Comparison of ENCODE assay signal across 16 cellular contexts in genomic region chr7:21753071-21753470, GRCh38.
DNase-seq lines count a peak whose midpoint lies in the region; ATAC-seq, FAIRE-seq and TF ChIP-seq lines count a peak whose summit lies in the region.
"Had no signal": no experiment of that assay in that cellular context is flagged by ENCODE, and none has a peak within 500 bp of the region (broad histone marks: within the 10 kb centered on the region; RNA-seq: fewer than 3 reads in every experiment).

No MANE protein-coding gene starts in this region.

- no peak overlapping the region for H3K4ac ChIP-seq in H1 (replicated peaks; ENCODE audit: insufficient read length, low read depth, low read length)

- H2BK20ac ChIP-seq in H1 (ENCODE audit: low read length): no peak overlapping the region

- peak; percentile 19 for FAIRE-seq in H1 (lab: Jason Lieb, UNC)
- FAIRE-seq: GM12891, GM19239, K562 had no signal

- H2BK12ac ChIP-seq in H1 (ENCODE audit: low read depth, low read length): no peak overlapping the region

- H3K9ac ChIP-seq in HCT116 (ENCODE audit: low read length): no peak overlapping the region
- no peak overlapping the region for H3K9ac ChIP-seq in H1 (replicated peaks in 1 of 4; ENCODE audit: extremely low read depth in 1 of 4, low read depth in 3 of 4, low read length in 3 of 4)

- no peak overlapping the region for H4K8ac ChIP-seq in H1 (ENCODE audit: extremely low read depth, insufficient read depth, low read length)

- H3K9me3 ChIP-seq in HCT116 (ENCODE audit: control insufficient read depth in 1 of 2, insufficient read depth in 1 of 2, low read depth in 1 of 2, low read length in 2 of 2) (no peaks in the 10 kb centered on the region), H1 (ENCODE audit: insufficient read depth in 2 of 2, low read depth in 1 of 2, low read length in 1 of 2) (no peaks in the 10 kb centered on the region)

- H3K4me2 ChIP-seq in GM23338 (no peak overlapping the region), HCT116 (ENCODE audit: low read length) (no peak overlapping the region), H1 (ENCODE audit: insufficient read depth in 1 of 2, low read depth in 2 of 2, low read length in 2 of 2) (no peak overlapping the region)

- H3K4me1 ChIP-seq in GM23338 (ENCODE audit: insufficient read depth) (peaks cover 44% of the 10 kb centered on the region), HCT116 (ENCODE audit: control insufficient read depth in 1 of 2, insufficient read depth in 2 of 2, low read length in 2 of 2) (no peaks in the 10 kb centered on the region), H1 (replicated peaks in 1 of 4; ENCODE audit: control insufficient read depth in 3 of 4, insufficient read depth in 4 of 4, low read length in 3 of 4) (peaks cover 0 to 18% (median 9%) of the 10 kb centered on the region in 4 experiments; a peak in 4 of 7 replicates)

- H3K27ac Mint-ChIP-seq in GM23338: no peak overlapping the region
- H3K27ac Mint-ChIP-seq: CD4-positive, alpha-beta T cell had no signal

- intact Hi-C loops in HCT116 (cut with micrococcal nuclease) (no loop called here), posterior vena cava (cut with DNase I) (no loop called here)

- BruUV-seq in HCT116 (replicated peaks; lab: Mats Ljungman, UMichigan): no TSS peak

- TF ChIP-seq EP300 in H1 (IDR thresholded peaks at IDR 0.05; ENCODE audit: borderline replicate concordance in 1 of 2, low read depth in 2 of 2, low read length in 2 of 2): no peak

- H3K9me3 Mint-ChIP-seq in GM23338: no peaks in the 10 kb centered on the region
- H3K9me3 Mint-ChIP-seq: CD4-positive, alpha-beta T cell had no signal

- H3K27me3 Mint-ChIP-seq in GM23338 (ENCODE audit: insufficient read depth, low read depth, poor library complexity): peaks cover 3% of the 10 kb centered on the region

- peaks cover 34% of the 10 kb centered on the region for H3K4me1 Mint-ChIP-seq in GM23338

- no peaks in the 10 kb centered on the region for H3K79me2 ChIP-seq in GM23338 (replicated peaks; ENCODE audit: insufficient read depth)
- H3K79me2 ChIP-seq in HCT116 (ENCODE audit: insufficient read depth, low read length): no peaks in the 10 kb centered on the region
- no peaks in the 10 kb centered on the region for H3K79me2 ChIP-seq in H1 (ENCODE audit: control insufficient read depth in 1 of 2, insufficient read depth in 2 of 2, low read length in 2 of 2)

- no peak overlapping the region for H2AK5ac ChIP-seq in H1 (ENCODE audit: low read depth, low read length)

- no peak overlapping the region for H3K4me3 Mint-ChIP-seq in GM23338
- H3K4me3 Mint-ChIP-seq: CD4-positive, alpha-beta T cell had no signal

- H3K23ac ChIP-seq in H1 (ENCODE audit: insufficient read length): no peak overlapping the region

- H3K56ac ChIP-seq in H1 (replicated peaks; ENCODE audit: insufficient read length, low read depth, low read length): no peak overlapping the region

- H3K79me1 ChIP-seq in H1 (ENCODE audit: low read depth, low read length): no peaks in the 10 kb centered on the region

- no peak overlapping the region for H2AFZ ChIP-seq in GM23338
- no peak overlapping the region for H2AFZ ChIP-seq in HCT116 (ENCODE audit: low read depth, low read length, poor library complexity, severe bottlenecking)
- H2AFZ ChIP-seq in H1 (ENCODE audit: low read length): peak overlapping the region; percentile 84

- no peak overlapping the region for H3K27ac ChIP-seq in GM23338 (ENCODE audit: low read depth)
- no peak overlapping the region for H3K27ac ChIP-seq in HCT116 (ENCODE audit: low read depth, low read length)
- no peak overlapping the region for H3K27ac ChIP-seq in H1 (ENCODE audit: low read depth, low read length)
- H3K27ac ChIP-seq: HL-60 had no signal

- H2BK120ac ChIP-seq in H1 (replicated peaks; ENCODE audit: low read depth, low read length): no peak overlapping the region

- CTCF ChIA-PET in HCT116 (lab: Charles Lee): interaction anchor here (1.2 to 2.9 kb wide), 2 partner anchors 14 to 497 kb away, joined by 3 to 10 read pairs; no protein-coding TSS in a partner anchor
- CTCF ChIA-PET in H1 (lab: Charles Lee; ENCODE audit: partially characterized antibody): interaction anchor here (0.7 to 3.6 kb wide), 4 partner anchors 10 to 202 kb away, joined by 3 to 21 read pairs (median 6); no protein-coding TSS in a partner anchor

- no peaks in the 10 kb centered on the region for H3K27me3 ChIP-seq in GM23338 (ENCODE audit: insufficient read depth)
- no peaks in the 10 kb centered on the region for H3K27me3 ChIP-seq in HCT116 (ENCODE audit: insufficient read depth, low read length)
- no peaks in the 10 kb centered on the region for H3K27me3 ChIP-seq in H1 (replicated peaks in 1 of 4; ENCODE audit: control insufficient read depth in 3 of 4, extremely low read depth in 1 of 4, insufficient read depth in 3 of 4, low read length in 3 of 4)

- no peak overlapping the region for H3K14ac ChIP-seq in H1 (ENCODE audit: insufficient read length)

- TF ChIP-seq CTCF in GM23338 (conservative IDR thresholded peaks at IDR 0.05; ENCODE audit: low read depth in 2 of 2): no peak
- TF ChIP-seq CTCF in HCT116 (IDR thresholded peaks at IDR 0.05 in 2 of 3, conservative IDR thresholded peaks at IDR 0.05 in 1 of 3; ENCODE audit: borderline replicate concordance in 1 of 3, insufficient read depth in 1 of 3, low read depth in 2 of 3, low read length in 2 of 3): no peak
- no peak for TF ChIP-seq CTCF in H1 (IDR thresholded peaks at IDR 0.05; ENCODE audit: control extremely low read depth in 1 of 3, insufficient read depth in 1 of 3, low read depth in 1 of 3, low read length in 3 of 3)

- no peak overlapping the region for H4K91ac ChIP-seq in H1 (replicated peaks; ENCODE audit: insufficient read length, low read length)

- DNase-seq in GM23338 (ENCODE audit: low spot score) (peak; percentile 63), HCT116 (ENCODE audit: low read depth, low spot score) (no peak), H1 (ENCODE audit: low read depth in 1 of 2, low spot score in 2 of 2) (no peak), iPS DF 19.7 (ENCODE audit: low read depth, low spot score) (peak; percentile 28), posterior vena cava (ENCODE audit: low spot score) (no peak)
- DNase-seq: ACHN; C1 segment of cervical spinal cord; CD4-positive, alpha-beta T cell; DMS79 had no signal

- RAD21 ChIA-PET in HCT116 (lab: Charles Lee; ENCODE audit: low non-redundant PET in 1 of 2, low total read pairs in 2 of 2, uncharacterized antibody in 2 of 2, unreplicated experiment in 2 of 2): no interaction called here

- TF ChIP-seq POLR2A in HCT116 (IDR thresholded peaks at IDR 0.05; ENCODE audit: borderline replicate concordance, extremely low read depth, insufficient read depth, insufficient read length) (no peak), H1 (IDR thresholded peaks at IDR 0.05; ENCODE audit: control extremely low read depth in 1 of 2, low read depth in 2 of 2, low read length in 2 of 2) (no peak)

- H3K9me2 ChIP-seq in GM23338 (ENCODE audit: insufficient read depth) (no peaks in the 10 kb centered on the region), HCT116 (ENCODE audit: insufficient read depth) (no peaks in the 10 kb centered on the region)

- H3K36me3 Mint-ChIP-seq in GM23338 (ENCODE audit: low read depth): no peaks in the 10 kb centered on the region

- no peak overlapping the region for H4K5ac ChIP-seq in H1 (ENCODE audit: insufficient read length, low read depth, low read length)

- ATAC-seq in GM23338 (peak; percentile 70), HCT116 (peak; percentile 72; the same call in 1 of the 2 replicates), HG03025 (IDR thresholded peaks at IDR 0.05; ENCODE audit: low FRiP score, unreplicated experiment) (no peak), HG02973 (IDR thresholded peaks at IDR 0.05; ENCODE audit: unreplicated experiment) (no peak), GM19023 (IDR thresholded peaks at IDR 0.05; ENCODE audit: unreplicated experiment) (no peak)
- ATAC-seq: K562 had no signal

- TF ChIP-seq RAD21 in HCT116 (IDR thresholded peaks at IDR 0.05; ENCODE audit: low read depth) (no peak), H1 (IDR thresholded peaks at IDR 0.05 in 1 of 2, conservative IDR thresholded peaks at IDR 0.05 in 1 of 2; ENCODE audit: low read depth in 2 of 2, low read length in 2 of 2) (no peak)

- no peak overlapping the region for H2BK5ac ChIP-seq in H1 (ENCODE audit: low read depth, low read length)

- H3K18ac ChIP-seq in H1 (ENCODE audit: extremely low read depth, low read length): no peak overlapping the region

- WGBS in H1 (ENCODE audit: extremely low coverage in 1 of 2, insufficient coverage in 1 of 2, insufficient read length in 1 of 2, insufficient replicate concordance in 2 of 2, low coverage in 1 of 2, low lambda C conversion rate in 2 of 2, missing lambda C conversion rate in 1 of 2), 2 experiments: 87% methylated on average over 3 of the region's 3 CpGs; no CpG with 5 or more reads in 1 of the 2 experiments

- no peaks in the 10 kb centered on the region for H4K20me1 ChIP-seq in GM23338 (replicated peaks; ENCODE audit: insufficient read depth)
- H4K20me1 ChIP-seq in HCT116 (ENCODE audit: insufficient read depth): no peaks in the 10 kb centered on the region
- no peaks in the 10 kb centered on the region for H4K20me1 ChIP-seq in H1 (replicated peaks in 1 of 2; ENCODE audit: control insufficient read depth in 1 of 2, insufficient read depth in 2 of 2, low read length in 2 of 2)

- H3K36me3 ChIP-seq in GM23338 (ENCODE audit: insufficient read depth) (no peaks in the 10 kb centered on the region), HCT116 (ENCODE audit: control insufficient read depth in 1 of 2, insufficient read depth in 2 of 2, low read length in 2 of 2) (no peaks in the 10 kb centered on the region), H1 (ENCODE audit: control insufficient read depth in 2 of 4, insufficient read depth in 4 of 4, low read length in 3 of 4) (no peaks in the 10 kb centered on the region)

- no peaks in the 10 kb centered on the region for H3F3A ChIP-seq in GM23338 (replicated peaks; ENCODE audit: low read depth)

- H2BK15ac ChIP-seq in H1 (ENCODE audit: low read length): no peak overlapping the region

- no peaks in the 10 kb centered on the region for H3K23me2 ChIP-seq in H1 (ENCODE audit: low read depth, low read length)

- POLR2A ChIA-PET in HCT116 (lab: Charles Lee): no interaction called here
- POLR2A ChIA-PET in H1 (lab: Charles Lee; ENCODE audit: partially characterized antibody): no interaction called here

- no peak overlapping the region for H3K4me3 ChIP-seq in GM23338
- H3K4me3 ChIP-seq in HCT116 (replicated peaks in 1 of 2; ENCODE audit: low read depth in 1 of 2, low read length in 2 of 2): no peak overlapping the region
- H3K4me3 ChIP-seq in H1 (ENCODE audit: extremely low read depth in 1 of 4, insufficient read depth in 2 of 4, low read depth in 3 of 4, low read length in 4 of 4): no peak overlapping the region
- H3K4me3 ChIP-seq: K562 had no signal

TF ChIP-seq in GM23338, 12 proteins besides CTCF, POLR2A, EP300 and RAD21 (continues in another document):
- no peak for TF ChIP-seq CREB1 (CRISPR knock-in tag; IDR thresholded peaks at IDR 0.05; ENCODE audit: low read depth)

TF ChIP-seq in HCT116, 20 proteins besides CTCF, POLR2A, EP300 and RAD21 (continues in another document):
- TF ChIP-seq EZH2phosphoT487 (IDR thresholded peaks at IDR 0.05; ENCODE audit: borderline replicate concordance): no peak
- TF ChIP-seq CBX3 (IDR thresholded peaks at IDR 0.05; ENCODE audit: low read depth): no peak

TF ChIP-seq in H1, 55 proteins besides CTCF, POLR2A, EP300 and RAD21:
- no peak for TF ChIP-seq EGR1 (IDR thresholded peaks at IDR 0.05; ENCODE audit: borderline replicate concordance, low read depth, low read length)
- TF ChIP-seq CHD1 (IDR thresholded peaks at IDR 0.05; ENCODE audit: low read depth, low read length): no peak

Comparison
In these comparisons a context has a peak if more than half of its experiments do, and no peak if none do; other contexts are left out.
1. ATAC-seq: peak in GM23338 (single experiment) and HCT116 (single experiment); none in HG03025 (single experiment), HG02973 (single experiment) and GM19023 (single experiment).
2. DNase-seq: peak in GM23338 (single experiment) and iPS DF 19.7 (single experiment); none in HCT116 (single experiment), H1 (0 of 2) and posterior vena cava (single experiment).